1 cellular context compared by ENCODE assay signal in genomic region chr17:67425571-67426160, GRCh38.
A peak's percentile ranks its signal among the peaks of the same experiment; 100 is the strongest.
TF ChIP-seq lines count a peak whose summit lies in the region.

No MANE protein-coding gene starts in this region.

TF ChIP-seq in WTC11, 78 proteins besides CTCF, POLR2A, EP300 and RAD21 (continued from another document):
- no peak for TF ChIP-seq STAT6 (CRISPR knock-in tag; conservative IDR thresholded peaks at IDR 0.05; ENCODE audit: low read depth)
- TF ChIP-seq GTF2I (CRISPR knock-in tag; conservative IDR thresholded peaks at IDR 0.05) = 0 out of 2 replicates have a peak, but pooled peaks have one; percentile 10
- no peak for TF ChIP-seq JAZF1 (CRISPR knock-in tag; IDR thresholded peaks at IDR 0.05)
TF ChIP-seq in WTC11: peak in this region for 2.
